Comparison of ENCODE assay signal across 10 cellular contexts in genomic region chr11:59199546-59200420, GRCh38. TPM values are rescaled to one million over a fixed set of nuclear protein-coding genes. Genes with fewer than 3 reads are reported as not detected.
DNase-seq lines count a peak whose midpoint lies in the region; ATAC-seq and TF ChIP-seq lines count a peak whose summit lies in the region.
"Had no signal": no experiment of that assay in that cellular context is flagged by ENCODE, and none has a peak within 500 bp of the region (broad histone marks: within the 10 kb centered on the region; RNA-seq: fewer than 3 reads in every experiment).

No MANE protein-coding gene starts in this region.

- H3K4me2 ChIP-seq in PC-3 (ENCODE audit: low read length), result no peak overlapping the region

- no peaks in the 10 kb centered on the region for H3K9me2 ChIP-seq in PC-3 (replicated peaks; ENCODE audit: low read length)

- H2AFZ ChIP-seq in PC-3 (ENCODE audit: low read length), result no peak overlapping the region

- peaks cover 5 to 68% (median 10%) of the 10 kb centered on the region in 6 donors for H3K36me3 ChIP-seq in spleen
- no peaks in the 10 kb centered on the region for H3K36me3 ChIP-seq in PC-3 (ENCODE audit: low read depth, low read length)

- H3K9me3 Mint-ChIP-seq in endothelial cell (ENCODE audit: unreplicated experiment), result no peaks in the 10 kb centered on the region

- H3K27ac ChIP-seq in spleen (peak overlapping the region in 6 of 8 donors; percentile 24 to 54 (median 42)), PC-3 (ENCODE audit: low read length) (no peak overlapping the region)
- H3K27ac ChIP-seq: 22Rv1 had no signal

- H3K4me3 ChIP-seq in spleen (no peak overlapping the region), PC-3 (ENCODE audit: low read length) (no peak overlapping the region)

- no TSS peak for BruUV-seq in PC-3 (replicated peaks; lab: Mats Ljungman, UMichigan)

- H3K4me1 ChIP-seq in spleen, result peaks cover 6 to 75% (median 35%) of the 10 kb centered on the region in 6 donors
- 0 out of 2 replicates have a peak, but pooled peaks cover under 1% of the 10 kb centered on the region for H3K4me1 ChIP-seq in PC-3 (ENCODE audit: insufficient read depth, low read length)

- TF ChIP-seq POLR2A in spleen (IDR thresholded peaks at IDR 0.05), result no peak

- H4K20me1 ChIP-seq in PC-3 (ENCODE audit: low read length), result no peaks in the 10 kb centered on the region

- no peaks in the 10 kb centered on the region for H3K79me2 ChIP-seq in PC-3 (ENCODE audit: low read length)

- ATAC-seq in GM21447 (IDR thresholded peaks at IDR 0.05; ENCODE audit: unreplicated experiment), result peak; percentile 55
- peak; percentile 29 for ATAC-seq in HG03575 (IDR thresholded peaks at IDR 0.05; ENCODE audit: extremely low read depth, insufficient number of reproducible peaks, low FRiP score, unreplicated experiment)
- ATAC-seq in PC-3, result no peak

- WGBS in spleen, 5 donors, result 61 to 76% (median 67%) methylated on average over 14 of the region's 14 CpGs

- intact Hi-C loops in spleen (cut with DNase I; ENCODE audit: low total_unique reads), result loop anchor here (10.0 kb wide), 1 partner anchor 85 kb away; no protein-coding TSS in a partner anchor
- intact Hi-C loops in PC-3 (cut with micrococcal nuclease), result no loop called here

- DNase-seq in DMS79 treated with DMSO at 0.1 percent for 48 hours (lab: John Stamatoyannopoulos, UW) (peak; percentile 12), DMS79 (lab: John Stamatoyannopoulos, UW) (no peak), spleen (no peak), endothelial cell (ENCODE audit: low spot score) (no peak), HuH-7.5 (ENCODE audit: low spot score) (no peak), PC-3 (no peak)

- TF ChIP-seq CTCF in spleen (IDR thresholded peaks at IDR 0.05 in 8 of 11, conservative IDR thresholded peaks at IDR 0.05 in 3 of 11) (no peak), endothelial cell (IDR thresholded peaks at IDR 0.05; ENCODE audit: unreplicated experiment) (no peak), PC-3 (conservative IDR thresholded peaks at IDR 0.05; ENCODE audit: low read depth, low read length) (no peak)

- no peak overlapping the region for H3K4me3 Mint-ChIP-seq in endothelial cell (ENCODE audit: unreplicated experiment)

- H3F3A ChIP-seq in PC-3 (ENCODE audit: low read length, unreplicated experiment), result no peaks in the 10 kb centered on the region

- no peaks in the 10 kb centered on the region for H3K27me3 ChIP-seq in spleen (replicated peaks in 1 of 7)
- no peaks in the 10 kb centered on the region for H3K27me3 ChIP-seq in PC-3 (ENCODE audit: low read length)

- peaks cover 55% of the 10 kb centered on the region for H3K36me3 Mint-ChIP-seq in endothelial cell (ENCODE audit: low read depth, unreplicated experiment)

- H3K4me1 Mint-ChIP-seq in endothelial cell (ENCODE audit: unreplicated experiment), result peaks cover 10% of the 10 kb centered on the region

- H3K27ac Mint-ChIP-seq in endothelial cell (ENCODE audit: unreplicated experiment), result no peak overlapping the region

- H3K27me3 Mint-ChIP-seq in endothelial cell (ENCODE audit: unreplicated experiment), result peaks cover 3% of the 10 kb centered on the region

- H3K9me3 ChIP-seq in spleen (no peaks in the 10 kb centered on the region), PC-3 (ENCODE audit: low read length) (no peaks in the 10 kb centered on the region)

- no peak overlapping the region for H3K9ac ChIP-seq in PC-3 (ENCODE audit: low read length)

- CTCF ChIA-PET in PC-3 (lab: Charles Lee), result no interaction called here

- POLR2A ChIA-PET in PC-3 (lab: Charles Lee; ENCODE audit: unreplicated experiment), result no interaction called here

RNA-seq across cellular contexts. Expression of gene MPEG1, which starts 12.9 kb away (rescaled TPM):
- total RNA-seq in spleen (100 to 1,000 TPM; 195 to 410 (median 317) TPM), endothelial cell (ENCODE audit: unreplicated experiment) (not detected), PC-3 (2014; rRNA removed) (not detected in 2 replicates)
- polyA plus RNA-seq in spleen, result 10 to 100 TPM; 46.0 to 61.4 (median 58.6) TPM
- total RNA-seq: NCI-H460 had no signal

RNA-seq across cellular contexts. Expression of gene DTX4, which starts 27.9 kb away (rescaled TPM):
- total RNA-seq in spleen, result 10 to 100 TPM in 5 of 7 donors, 1 to 10 TPM in 2; 8.3 to 19.1 (median 14.4) TPM
- polyA plus RNA-seq in spleen, result 1 to 10 TPM; 3.9 to 4.9 (median 4.0) TPM
- 29.4 TPM for total RNA-seq in endothelial cell (ENCODE audit: unreplicated experiment)
- 4.0 and 4.9 TPM in 2 replicates for total RNA-seq in PC-3 (2014; rRNA removed)

RNA-seq across cellular contexts. Expression of gene FAM111A, which starts 57.1 kb away (rescaled TPM):
- 100 to 1,000 TPM in 1 of 7 donors, 10 to 100 TPM in 6; 54.7 to 130 (median 67.2) TPM for total RNA-seq in spleen
- 10 to 100 TPM; 28.3 to 60.7 (median 51.4) TPM for polyA plus RNA-seq in spleen
- total RNA-seq in endothelial cell (ENCODE audit: unreplicated experiment), result 30.8 TPM
- total RNA-seq in PC-3 (2014; rRNA removed), result 38.9 and 49.2 TPM in 2 replicates

Comparison
In these comparisons a context has a peak if more than half of its experiments do, and no peak if none do; other contexts are left out.
1. RNA of gene MPEG1, which starts 12.9 kb away (total RNA-seq): 195 to 410 TPM in spleen; not detected in endothelial cell (single experiment) and not detected in PC-3; every median in the first group is over 100 times any median in the second.